In the genomic region with DNA sequence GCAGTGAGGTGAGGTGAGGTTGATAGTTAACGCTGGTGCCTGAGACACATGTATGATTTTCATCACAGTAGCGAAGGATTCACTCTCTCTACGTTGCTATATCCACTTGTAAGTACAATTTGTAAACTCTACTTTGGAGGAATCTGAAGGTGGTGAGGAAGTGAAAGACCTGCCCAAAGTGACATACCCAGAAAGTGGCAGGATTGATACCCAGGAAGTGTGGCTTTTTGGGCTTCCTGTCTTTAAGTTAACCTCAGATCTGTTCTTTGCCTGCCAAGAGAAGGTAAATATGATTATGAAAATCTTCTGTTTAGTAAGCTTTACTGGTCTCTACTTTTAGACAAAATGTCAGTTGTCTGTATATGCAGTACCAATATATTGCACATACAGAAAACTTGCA, we compare ENCODE assay signal across 27 cellular contexts.
"Had no signal": no experiment of that assay in that cellular context is flagged by ENCODE, and none has a peak within 500 bp of the region (broad histone marks: within the 10 kb centered on the region; RNA-seq: fewer than 3 reads in every experiment).

No MANE protein-coding gene starts in this region.

- H3K4me1 ChIP-seq: SJCRH30 had no signal

- H3K27ac ChIP-seq: PC-9, RWPE1, SJCRH30, SK-N-MC had no signal

- H3K9me3 ChIP-seq: SJCRH30 had no signal

- H3K4me3 ChIP-seq: PC-9, SJCRH30, SK-N-MC had no signal

- H3K27me3 Mint-ChIP-seq: T-cell had no signal

- DNase-seq: Karpas-422, NCI-H1092, NCI-H1105, NCI-H1417 treated with DMSO at 0.1 percent for 48 hours, NCI-H1436 treated with DMSO at 0.1 percent for 48 hours, NCI-H1694 treated with DMSO at 0.1 percent for 48 hours, NCI-H187 treated with DMSO at 0.1 percent for 48 hours, NCI-H2029, NCI-H2081 treated with DMSO at 0.1 percent for 48 hours, NCI-H2107, NCI-H2171, NCI-H226, NCI-H446 treated with DMSO at 0.1 percent for 48 hours, NCI-H510A, NCI-H524, NCI-H69, NCI-H748 treated with DMSO at 0.1 percent for 48 hours, PC-9, SHP77, SIG-M5, SJCRH30, T-cell had no signal

- H3K36me3 Mint-ChIP-seq: T-cell had no signal

- H2AFZ ChIP-seq: PC-9 had no signal

- H3K4me1 Mint-ChIP-seq: T-cell had no signal

- H3K36me3 ChIP-seq: SJCRH30 had no signal

- H3K27me3 ChIP-seq: SJCRH30 had no signal

- H3K27ac Mint-ChIP-seq: T-cell had no signal

- ATAC-seq: Panc1, Right ventricle myocardium inferior, SK-N-SH treated with all-trans-retinoic acid at 6 μM for 48 hours, T-cell had no signal

- H3K4me3 Mint-ChIP-seq: T-cell had no signal

- H3K4me2 ChIP-seq: PC-9 had no signal
